ENCODE assay signal across 7 cellular contexts in genomic region chr16:55701442-55702319, GRCh38. TPM values are rescaled to one million over a fixed set of nuclear protein-coding genes. Genes with fewer than 3 reads are reported as not detected.
DNase-seq lines count a peak whose midpoint lies in the region; ATAC-seq and TF ChIP-seq lines count a peak whose summit lies in the region.

No MANE protein-coding gene starts in this region.

- H3K36me3 Mint-ChIP-seq in T-helper 17 cell (ENCODE audit: low read depth), result no peaks in the 10 kb centered on the region
- H3K36me3 Mint-ChIP-seq in endothelial cell (ENCODE audit: low read depth, unreplicated experiment), result no peaks in the 10 kb centered on the region
- H3K36me3 Mint-ChIP-seq in naive thymus-derived CD4-positive, alpha-beta T cell, result no peaks in the 10 kb centered on the region

- H3K9me3 ChIP-seq in Loucy (ENCODE audit: insufficient read depth, low read depth, low read length), result no peaks in the 10 kb centered on the region
- H3K9me3 ChIP-seq in T-helper 17 cell (ENCODE audit: control insufficient read depth, low read length, poor library complexity, severe bottlenecking), result no peaks in the 10 kb centered on the region
- H3K9me3 ChIP-seq in naive thymus-derived CD4-positive, alpha-beta T cell (ENCODE audit: control insufficient read depth in 2 of 3, low read length in 3 of 3), result no peaks in the 10 kb centered on the region
- no peaks in the 10 kb centered on the region for H3K9me3 ChIP-seq in upper lobe of left lung

- H3K79me2 ChIP-seq in Loucy (ENCODE audit: insufficient read depth, low read length), result no peaks in the 10 kb centered on the region

- no peaks in the 10 kb centered on the region for H3F3A ChIP-seq in Loucy (ENCODE audit: low read depth)

- CTCF ChIA-PET in naive thymus-derived CD4-positive, alpha-beta T cell (lab: Charles Lee), result interaction anchor here (1.0 kb wide), 1 partner anchor 12 kb away, joined by 3 read pairs; no protein-coding TSS in a partner anchor

- H3K27me3 Mint-ChIP-seq in T-helper 17 cell (peaks cover 30% of the 10 kb centered on the region), endothelial cell (ENCODE audit: unreplicated experiment) (peaks cover 2% of the 10 kb centered on the region)
- peaks cover 0 to 17% (median 7%) of the 10 kb centered on the region in 5 donors for H3K27me3 Mint-ChIP-seq in naive thymus-derived CD4-positive, alpha-beta T cell

- intact Hi-C loops in naive thymus-derived CD4-positive, alpha-beta T cell (cut with micrococcal nuclease), result no loop called here

- POLR2A ChIA-PET in naive thymus-derived CD4-positive, alpha-beta T cell (lab: Charles Lee), result no interaction called here

- no peak for TF ChIP-seq EP300 in upper lobe of left lung (IDR thresholded peaks at IDR 0.05)

- H3K27me3 ChIP-seq in Loucy (ENCODE audit: insufficient read depth, low read length, poor library complexity, severe bottlenecking) (no peaks in the 10 kb centered on the region), upper lobe of left lung (no peaks in the 10 kb centered on the region)
- no peaks in the 10 kb centered on the region for H3K27me3 ChIP-seq in naive thymus-derived CD4-positive, alpha-beta T cell (ENCODE audit: control insufficient read depth in 2 of 2, insufficient read depth in 2 of 2, low read length in 2 of 2)

- peak; percentile 72 for ATAC-seq in GM21529 (IDR thresholded peaks at IDR 0.05; ENCODE audit: unreplicated experiment)
- ATAC-seq in T-helper 17 cell, result peak; percentile 44
- ATAC-seq in naive thymus-derived CD4-positive, alpha-beta T cell, result peak; percentile 49
- peak; percentile 53 to 64 for ATAC-seq in upper lobe of left lung (ENCODE audit: low FRiP score in 2 of 2)

- H3K4me1 ChIP-seq in Loucy (ENCODE audit: insufficient read depth, low read length, poor library complexity, severe bottlenecking) (peaks cover 5% of the 10 kb centered on the region), upper lobe of left lung (no peaks in the 10 kb centered on the region)
- H3K4me1 ChIP-seq in naive thymus-derived CD4-positive, alpha-beta T cell (ENCODE audit: control insufficient read depth in 2 of 2, insufficient read depth in 2 of 2, low read length in 2 of 2), result no peaks in the 10 kb centered on the region

- no peaks in the 10 kb centered on the region for H3K9me3 Mint-ChIP-seq in endothelial cell (ENCODE audit: unreplicated experiment)
- no peaks in the 10 kb centered on the region for H3K9me3 Mint-ChIP-seq in naive thymus-derived CD4-positive, alpha-beta T cell

- no peak overlapping the region for H3K27ac Mint-ChIP-seq in T-helper 17 cell
- H3K27ac Mint-ChIP-seq in endothelial cell (ENCODE audit: unreplicated experiment), result no peak overlapping the region
- H3K27ac Mint-ChIP-seq in naive thymus-derived CD4-positive, alpha-beta T cell, result no peak overlapping the region

- no peaks in the 10 kb centered on the region for H4K20me1 ChIP-seq in Loucy (ENCODE audit: insufficient read depth, low read length, poor library complexity, severe bottlenecking)

- no peaks in the 10 kb centered on the region for H3K36me3 ChIP-seq in Loucy (ENCODE audit: insufficient read depth, low read length)
- no peaks in the 10 kb centered on the region for H3K36me3 ChIP-seq in naive thymus-derived CD4-positive, alpha-beta T cell (ENCODE audit: control insufficient read depth in 2 of 3, insufficient read depth in 3 of 3, low read length in 3 of 3)
- no peaks in the 10 kb centered on the region for H3K36me3 ChIP-seq in upper lobe of left lung

- no peak overlapping the region for H3K9ac ChIP-seq in Loucy (ENCODE audit: low read depth, low read length, poor library complexity, severe bottlenecking)

- H3K4me3 ChIP-seq in GM12864 (ENCODE audit: low read depth, low read length) (no peak overlapping the region), Loucy (ENCODE audit: low read length, poor library complexity, severe bottlenecking) (no peak overlapping the region), upper lobe of left lung (no peak overlapping the region)
- no peak overlapping the region for H3K4me3 ChIP-seq in naive thymus-derived CD4-positive, alpha-beta T cell (ENCODE audit: low read length)

- H3K4me2 ChIP-seq in Loucy (ENCODE audit: low read depth, low read length, poor library complexity, severe bottlenecking), result no peak overlapping the region

- no peaks in the 10 kb centered on the region for H3K9me2 ChIP-seq in Loucy (replicated peaks; ENCODE audit: low read depth, low read length)

- no peak overlapping the region for H2AFZ ChIP-seq in Loucy (ENCODE audit: low read length)

- H3K27ac ChIP-seq in naive thymus-derived CD4-positive, alpha-beta T cell (ENCODE audit: low read depth, low read length), result no peak overlapping the region
- no peak overlapping the region for H3K27ac ChIP-seq in upper lobe of left lung

- peaks cover 13% of the 10 kb centered on the region for H3K4me1 Mint-ChIP-seq in T-helper 17 cell
- H3K4me1 Mint-ChIP-seq in endothelial cell (ENCODE audit: unreplicated experiment), result peaks cover 7% of the 10 kb centered on the region
- H3K4me1 Mint-ChIP-seq in naive thymus-derived CD4-positive, alpha-beta T cell, result peaks cover 0 to 6% (median 0%) of the 10 kb centered on the region in 7 donors

- no peak overlapping the region for H3K4me3 Mint-ChIP-seq in T-helper 17 cell
- H3K4me3 Mint-ChIP-seq in endothelial cell (ENCODE audit: unreplicated experiment), result no peak overlapping the region
- H3K4me3 Mint-ChIP-seq in naive thymus-derived CD4-positive, alpha-beta T cell, result no peak overlapping the region

- WGBS in upper lobe of left lung, 2 donors, result 70 to 83% methylated on average over 7 of the region's 9 CpGs

- peak; percentile 77 for TF ChIP-seq CTCF in GM12864 (IDR thresholded peaks at IDR 0.05; ENCODE audit: low read depth, low read length, missing control alignments)
- TF ChIP-seq CTCF in Loucy (conservative IDR thresholded peaks at IDR 0.05; ENCODE audit: low read length), result peak; percentile 83
- peak; percentile 40 for TF ChIP-seq CTCF in endothelial cell (IDR thresholded peaks at IDR 0.05; ENCODE audit: unreplicated experiment)
- TF ChIP-seq CTCF in upper lobe of left lung (IDR thresholded peaks at IDR 0.05), result peak; percentile 34 to 73 (median 58)

- DNase-seq in GM12864 (ENCODE audit: low read depth) (no peak), T-helper 17 cell (no peak), endothelial cell (ENCODE audit: low spot score) (peak; percentile 45), upper lobe of left lung (peak in 1 of 2 donors; percentile 46)
- peak in 6 of 9 donors; percentile 6 to 30 (median 16) for DNase-seq in naive thymus-derived CD4-positive, alpha-beta T cell

- no peak for TF ChIP-seq POLR2A in upper lobe of left lung (IDR thresholded peaks at IDR 0.05)

RNA-seq across cellular contexts. Expression of gene SLC6A2, which starts 45.9 kb away (rescaled TPM):
- not detected for total RNA-seq in T-helper 17 cell
- not detected for total RNA-seq in endothelial cell (ENCODE audit: unreplicated experiment)
- not detected for total RNA-seq in naive thymus-derived CD4-positive, alpha-beta T cell
- not detected for polyA plus RNA-seq in naive thymus-derived CD4-positive, alpha-beta T cell
- total RNA-seq in upper lobe of left lung, result under 1 TPM in 1 of 6 donors, not detected in 5; 0.20 TPM

Comparison
In these comparisons a context has a peak if more than half of its experiments do, and no peak if none do; other contexts are left out.
1. DNase-seq: peak in endothelial cell (single experiment) and naive thymus-derived CD4-positive, alpha-beta T cell (6 of 9); none in GM12864 (single experiment) and T-helper 17 cell (0 of 3).
2. Peak in every context shown above with its lines, with median percentiles within 50 percentile points of each other: CTCF ChIP-seq and ATAC-seq.